Comparison of ENCODE assay signal across 17 cellular contexts in the genomic region with DNA sequence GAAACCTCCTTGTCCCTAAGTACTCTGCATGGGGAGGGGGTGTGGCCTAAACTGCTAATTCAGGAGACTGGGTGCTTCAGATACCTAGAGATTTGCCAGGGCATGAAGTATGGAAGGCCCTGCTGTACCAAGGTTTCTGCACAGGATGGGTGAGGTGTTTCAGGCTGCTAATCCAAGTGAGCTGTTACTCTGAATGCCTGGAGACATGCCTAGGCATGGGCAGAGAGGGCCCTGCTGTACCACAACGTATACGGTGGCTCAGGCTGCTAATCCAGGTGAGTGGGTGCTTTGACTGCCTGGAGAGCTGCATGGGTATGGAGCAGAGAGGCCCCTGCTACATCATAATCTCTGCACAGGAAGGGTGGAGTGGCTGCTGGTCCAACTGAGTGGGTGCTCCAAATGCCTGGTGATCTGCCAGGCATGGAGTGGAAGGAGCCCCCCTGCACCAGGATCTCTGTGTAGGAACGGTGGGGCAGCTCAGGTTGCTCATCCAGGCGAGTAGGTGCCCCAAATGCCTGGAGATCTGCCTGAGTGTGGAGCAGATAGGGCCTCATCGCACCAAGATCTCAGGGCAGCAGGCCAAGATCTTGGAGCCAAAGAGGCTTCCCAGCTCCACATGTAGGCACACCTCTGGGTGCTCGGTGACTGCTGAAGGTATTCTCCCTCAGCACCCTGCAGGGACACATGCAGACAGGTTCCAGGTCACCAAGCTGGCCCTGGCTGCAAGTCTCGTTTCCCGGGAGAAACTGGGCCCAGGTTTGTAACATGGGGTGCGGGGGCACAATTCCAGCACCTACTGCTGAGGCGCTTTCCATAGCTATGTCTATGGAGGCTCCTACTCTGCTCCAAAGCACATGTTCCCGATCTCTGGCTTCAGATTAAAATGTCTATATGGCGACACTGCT.
DNase-seq lines count a peak whose midpoint lies in the region; ATAC-seq and TF ChIP-seq lines count a peak whose summit lies in the region.
"Had no signal": no experiment of that assay in that cellular context is flagged by ENCODE, and none has a peak within 500 bp of the region (broad histone marks: within the 10 kb centered on the region; RNA-seq: fewer than 3 reads in every experiment).

No MANE protein-coding gene starts in this region.

- H3K36me3 ChIP-seq in mesenchymal stem cell (ENCODE audit: control insufficient read depth in 1 of 2, insufficient read depth in 2 of 2, low read depth in 1 of 2, low read length in 2 of 2) = no peaks in the 10 kb centered on the region
- no peaks in the 10 kb centered on the region for H3K36me3 ChIP-seq in upper lobe of right lung

- H3K27ac Mint-ChIP-seq in activated CD4-positive, alpha-beta T cell treated with anti-CD3 and anti-CD28 coated beads, Interleukin-2, amount 10 ng/mL, durations not matched to agents 24 days and 14 days = no peak overlapping the region
- H3K27ac Mint-ChIP-seq in activated naive CD4-positive, alpha-beta T cell treated with anti-CD3 and anti-CD28 coated beads, Interleukin-2, amount 50 U/mL, for 72 hours = no peak overlapping the region
- H3K27ac Mint-ChIP-seq: CD14-positive monocyte; CD8-positive, alpha-beta T cell; HFFc6 had no signal

- H3K79me1 ChIP-seq in mesenchymal stem cell (replicated peaks; ENCODE audit: low read length, poor library complexity, severe bottlenecking) = no peaks in the 10 kb centered on the region

- H3K27me3 Mint-ChIP-seq in activated CD4-positive, alpha-beta T cell treated with anti-CD3 and anti-CD28 coated beads, Interleukin-2, amount 10 ng/mL, durations not matched to agents 24 days and 14 days = peaks cover 9% of the 10 kb centered on the region

- H3K14ac ChIP-seq in mesenchymal stem cell (ENCODE audit: low read length in 2 of 2) = peak overlapping the region in 1 of 2 experiments; percentile 74

- DNase-seq in activated CD4-positive, alpha-beta T cell treated with anti-CD3 and anti-CD28 coated beads, Interleukin-2, amount 10 ng/mL, durations not matched to agents 24 days and 14 days = peak; percentile 37
- no peak for DNase-seq in activated CD4-positive, alpha-beta T cell treated with anti-CD3 and anti-CD28 coated beads for 4 hours
- DNase-seq in epithelial cell of prostate (ENCODE audit: low read depth, low spot score) = peak; percentile 66
- DNase-seq in mesenchymal stem cell = no peak
- no peak for DNase-seq in upper lobe of right lung
- no peak for DNase-seq in left lobe of liver (ENCODE audit: low spot score)
- DNase-seq in activated naive CD4-positive, alpha-beta T cell treated with anti-CD3 and anti-CD28 coated beads, Interleukin-2, amount 50 U/mL, for 72 hours (ENCODE audit: low spot score in 2 of 2) = no peak
- DNase-seq: CD8-positive, alpha-beta T cell; COR-L47; DMS153; DMS79 treated with DMSO at 0.1 percent for 48 hours; EL; HCEC 1CT; HFFc6 had no signal

- H3K4ac ChIP-seq in mesenchymal stem cell (ENCODE audit: low read depth in 1 of 2, low read length in 2 of 2) = no peak overlapping the region

- intact Hi-C loops in activated CD4-positive, alpha-beta T cell treated with anti-CD3 and anti-CD28 coated beads, Interleukin-2, amount 10 ng/mL, durations not matched to agents 24 days and 14 days (cut with micrococcal nuclease) = no loop called here
- intact Hi-C loops in upper lobe of right lung (cut with DNase I) = no loop called here

- no peaks in the 10 kb centered on the region for H3K36me3 Mint-ChIP-seq in activated CD4-positive, alpha-beta T cell treated with anti-CD3 and anti-CD28 coated beads, Interleukin-2, amount 10 ng/mL, durations not matched to agents 24 days and 14 days (ENCODE audit: low read depth)
- H3K36me3 Mint-ChIP-seq in activated naive CD4-positive, alpha-beta T cell treated with anti-CD3 and anti-CD28 coated beads, Interleukin-2, amount 50 U/mL, for 72 hours = no peaks in the 10 kb centered on the region
- H3K36me3 Mint-ChIP-seq: CD14-positive monocyte; CD8-positive, alpha-beta T cell had no signal

- H3K27me3 ChIP-seq in mesenchymal stem cell (ENCODE audit: control insufficient read depth in 1 of 2, insufficient read depth in 1 of 2, low read length in 2 of 2) = peaks cover 0 to 3% of the 10 kb centered on the region in 2 experiments
- no peaks in the 10 kb centered on the region for H3K27me3 ChIP-seq in upper lobe of right lung

- H3K4me3 ChIP-seq in mesenchymal stem cell (ENCODE audit: insufficient read depth in 1 of 2, low read depth in 1 of 2, low read length in 2 of 2) (no peak overlapping the region), upper lobe of right lung (no peak overlapping the region)

- no peak overlapping the region for H3K4me3 Mint-ChIP-seq in activated CD4-positive, alpha-beta T cell treated with anti-CD3 and anti-CD28 coated beads, Interleukin-2, amount 10 ng/mL, durations not matched to agents 24 days and 14 days
- H3K4me3 Mint-ChIP-seq: CD14-positive monocyte; CD8-positive, alpha-beta T cell; HFFc6 had no signal

- peaks cover 2% of the 10 kb centered on the region for H3K4me1 ChIP-seq in mesenchymal stem cell (ENCODE audit: control insufficient read depth, insufficient read depth, low read depth, low read length)
- H3K4me1 ChIP-seq in upper lobe of right lung = no peaks in the 10 kb centered on the region

- peak overlapping the region; percentile 59 for H3K27ac ChIP-seq in epithelial cell of prostate
- H3K27ac ChIP-seq in mesenchymal stem cell (ENCODE audit: low read length, poor library complexity, severe bottlenecking) = no peak overlapping the region
- no peak overlapping the region for H3K27ac ChIP-seq in upper lobe of right lung
- H3K27ac ChIP-seq: 22Rv1 had no signal

- no peak for TF ChIP-seq CTCF in upper lobe of right lung (IDR thresholded peaks at IDR 0.05)

- no peak overlapping the region for H3K18ac ChIP-seq in mesenchymal stem cell (ENCODE audit: low read depth in 1 of 2, low read length in 2 of 2)

- no peak overlapping the region for H2BK5ac ChIP-seq in mesenchymal stem cell (ENCODE audit: low read depth, low read length, poor library complexity, severe bottlenecking)

- no peak overlapping the region for H3K9ac ChIP-seq in mesenchymal stem cell (ENCODE audit: low read length)

- no peaks in the 10 kb centered on the region for H3K9me3 Mint-ChIP-seq in activated CD4-positive, alpha-beta T cell treated with anti-CD3 and anti-CD28 coated beads, Interleukin-2, amount 10 ng/mL, durations not matched to agents 24 days and 14 days
- peaks cover 0 to 6% of the 10 kb centered on the region in 2 donors for H3K9me3 Mint-ChIP-seq in activated naive CD4-positive, alpha-beta T cell treated with anti-CD3 and anti-CD28 coated beads, Interleukin-2, amount 50 U/mL, for 72 hours
- H3K9me3 Mint-ChIP-seq: HFFc6 had no signal

- 91% methylated on average over 12 of the region's 12 CpGs for WGBS in mesenchymal stem cell

- H3K4me1 Mint-ChIP-seq in activated CD4-positive, alpha-beta T cell treated with anti-CD3 and anti-CD28 coated beads, Interleukin-2, amount 10 ng/mL, durations not matched to agents 24 days and 14 days = no peaks in the 10 kb centered on the region

- no peak overlapping the region for H2BK12ac ChIP-seq in mesenchymal stem cell (ENCODE audit: low read length in 2 of 2)

- no peak overlapping the region for H2AFZ ChIP-seq in mesenchymal stem cell (ENCODE audit: low read depth, low read length)

- H3K9me3 ChIP-seq in mesenchymal stem cell (ENCODE audit: control insufficient read depth, low read length) = no peaks in the 10 kb centered on the region
- H3K9me3 ChIP-seq in upper lobe of right lung = no peaks in the 10 kb centered on the region

- ATAC-seq in upper lobe of right lung (peak; percentile 23), HG02840 (IDR thresholded peaks at IDR 0.05; ENCODE audit: low FRiP score, unreplicated experiment) (no peak), left lobe of liver (no peak)
- no peak for ATAC-seq in activated naive CD4-positive, alpha-beta T cell treated with anti-CD3 and anti-CD28 coated beads, Interleukin-2, amount 50 U/mL, for 72 hours
- ATAC-seq: CD8-positive, alpha-beta T cell had no signal

- H2AK5ac ChIP-seq in mesenchymal stem cell (ENCODE audit: low read length, severe bottlenecking) = no peak overlapping the region

- H2BK120ac ChIP-seq in mesenchymal stem cell (ENCODE audit: low read depth, low read length) = no peak overlapping the region

- no peak overlapping the region for H2BK15ac ChIP-seq in mesenchymal stem cell (ENCODE audit: low read depth, poor library complexity, severe bottlenecking)

- peak overlapping the region; percentile 21 for H4K91ac ChIP-seq in mesenchymal stem cell (ENCODE audit: low read length)

- no peak overlapping the region for H3K4me2 ChIP-seq in mesenchymal stem cell (ENCODE audit: low read length, poor library complexity, severe bottlenecking)

- H3K23ac ChIP-seq in mesenchymal stem cell (ENCODE audit: low read length in 2 of 2) = no peak overlapping the region

- H4K8ac ChIP-seq in mesenchymal stem cell (ENCODE audit: low read length) = no peak overlapping the region

Comparison
In these comparisons a context has a peak if more than half of its experiments do, and no peak if none do; other contexts are left out.
1. DNase-seq: peak in activated CD4-positive, alpha-beta T cell treated with anti-CD3 and anti-CD28 coated beads, Interleukin-2, amount 10 ng/mL, durations not matched to agents 24 days and 14 days (single experiment) and epithelial cell of prostate (single experiment); none in activated CD4-positive, alpha-beta T cell treated with anti-CD3 and anti-CD28 coated beads for 4 hours (0 of 2), mesenchymal stem cell (single experiment), upper lobe of right lung (single experiment), left lobe of liver (single experiment) and activated naive CD4-positive, alpha-beta T cell treated with anti-CD3 and anti-CD28 coated beads, Interleukin-2, amount 50 U/mL, for 72 hours (0 of 2).